Comparison of ENCODE assay signal across 8 cellular contexts in genomic region chr20:58179432-58180099, GRCh38. TPM values are rescaled to one million over a fixed set of nuclear protein-coding genes. Genes with fewer than 3 reads are reported as not detected.
DNase-seq lines count a peak whose midpoint lies in the region; ATAC-seq and TF ChIP-seq lines count a peak whose summit lies in the region.

No MANE protein-coding gene starts in this region.

- in situ Hi-C loops in GM13976 (cut with MboI; ENCODE audit: low sequenced_read_pairs, unreplicated experiment) = loop anchor here (25.0 kb wide), 2 partner anchors 567 to 792 kb away; partner anchors contain the start of genes RBM38 and ZBP1

- H2AFZ ChIP-seq in ACC112 (ENCODE audit: low read length, unreplicated experiment) = peak overlapping the region; percentile 59

- no peak overlapping the region for H3K27ac ChIP-seq in ACC112 (ENCODE audit: low read depth, low read length)

- peak; percentile 93 for TF ChIP-seq CTCF in GM13976 (IDR thresholded peaks at IDR 0.05; ENCODE audit: borderline replicate concordance, control extremely low read depth, extremely low read depth, insufficient read depth, missing control alignments)

- peaks cover 4% of the 10 kb centered on the region for H3K4me1 ChIP-seq in ACC112 (ENCODE audit: control insufficient read depth, insufficient read depth, low read length, unreplicated experiment)

- no peaks in the 10 kb centered on the region for H3K36me3 ChIP-seq in ACC112 (ENCODE audit: insufficient read depth, low read length)

- H3K79me2 ChIP-seq in ACC112 (ENCODE audit: control insufficient read depth, insufficient read depth, low read length, unreplicated experiment) = no peaks in the 10 kb centered on the region

- peak overlapping the region; percentile 63 for H3K4me3 ChIP-seq in ACC112 (ENCODE audit: low read depth, low read length)

- DNase-seq in GM13976 (ENCODE audit: low spot score) (peak; percentile 88), NCI-H1105 (lab: John Stamatoyannopoulos, UW) (peak; percentile 17), cerebellum (ENCODE audit: low spot score) (peak; percentile 38), left lobe of liver (ENCODE audit: low spot score) (peak; percentile 63)
- DNase-seq in activated CD4-positive, alpha-beta T cell treated with anti-CD3 and anti-CD28 coated beads for 4 hours = peak; percentile 50 to 61
- DNase-seq in stimulated activated CD4-positive, alpha-beta T cell treated with anti-CD3 and anti-CD28 coated beads, Interleukin-4, amount 100 ng/mL, for 1 hour = peak; percentile 73

- peak; percentile 95 for ATAC-seq in left lobe of liver
- no peak for ATAC-seq in GM21717 (IDR thresholded peaks at IDR 0.05; ENCODE audit: unreplicated experiment)

- H3K27me3 ChIP-seq in ACC112 (ENCODE audit: insufficient read depth, low read length) = peaks cover 11% of the 10 kb centered on the region; the same call in 1 of the 2 replicates

RNA-seq across cellular contexts. Expression of gene ANKRD60, which starts 48.9 kb away (rescaled TPM):
- total RNA-seq in cerebellum (not detected), left lobe of liver (not detected)

Comparison
In these comparisons a context has a peak if more than half of its experiments do, and no peak if none do; other contexts are left out.
1. DNase-seq: peak in every context shown above with its lines; median percentile 88 in GM13976; 73 in stimulated activated CD4-positive, alpha-beta T cell treated with anti-CD3 and anti-CD28 coated beads, Interleukin-4, amount 100 ng/mL, for 1 hour; 63 in left lobe of liver; 56 in activated CD4-positive, alpha-beta T cell treated with anti-CD3 and anti-CD28 coated beads for 4 hours; 38 in cerebellum; 17 in NCI-H1105.